ENCODE assay signal across 20 cellular contexts in the genomic region with DNA sequence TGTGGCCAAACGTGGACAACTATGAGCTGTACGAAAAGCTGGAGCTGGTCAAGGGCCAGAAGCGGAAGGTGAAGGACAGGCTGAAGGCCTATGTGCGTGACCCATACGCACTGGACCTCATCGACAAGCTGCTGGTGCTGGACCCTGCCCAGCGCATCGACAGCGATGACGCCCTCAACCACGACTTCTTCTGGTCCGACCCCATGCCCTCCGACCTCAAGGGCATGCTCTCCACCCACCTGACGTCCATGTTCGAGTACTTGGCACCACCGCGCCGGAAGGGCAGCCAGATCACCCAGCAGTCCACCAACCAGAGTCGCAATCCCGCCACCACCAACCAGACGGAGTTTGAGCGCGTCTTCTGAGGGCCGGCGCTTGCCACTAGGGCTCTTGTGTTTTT. TPM values are rescaled to one million over a fixed set of nuclear protein-coding genes. Genes with fewer than 3 reads are reported as not detected.
DNase-seq lines count a peak whose midpoint lies in the region; ATAC-seq, FAIRE-seq and TF ChIP-seq lines count a peak whose summit lies in the region.
"Had no signal": no experiment of that assay in that cellular context is flagged by ENCODE, and none has a peak within 500 bp of the region (broad histone marks: within the 10 kb centered on the region; RNA-seq: fewer than 3 reads in every experiment).

No MANE protein-coding gene starts in this region.

- H3K4me3 Mint-ChIP-seq in activated T-helper 17 cell treated with anti-CD3 and anti-CD28 coated beads, Interleukin-2, amount 50 U/mL, for 72 hours = peak overlapping the region; percentile 93
- H3K4me3 Mint-ChIP-seq: endodermal cell had no signal

- H3K27me3 Mint-ChIP-seq in activated T-helper 17 cell treated with anti-CD3 and anti-CD28 coated beads, Interleukin-2, amount 50 U/mL, for 72 hours = no peaks in the 10 kb centered on the region

- H3K4me3 ChIP-seq in right atrium auricular region (no peak overlapping the region), testis (no peak overlapping the region)
- H3K4me3 ChIP-seq: upper lobe of right lung had no signal

- DNase-seq in right atrium auricular region (ENCODE audit: low spot score) (no peak), Right ventricle myocardium superior (no peak), left lobe of liver (ENCODE audit: low spot score) (peak; percentile 93), testis (no peak), RCC 7860 (ENCODE audit: low spot score) (no peak), SIG-M5 (lab: John Stamatoyannopoulos, UW) (no peak)
- DNase-seq: activated CD4-positive, alpha-beta T cell treated with anti-CD3 and anti-CD28 coated beads, Interleukin-2, amount 50 U/mL, for 1 hour; COR-L47; endodermal cell; GOT3; mesendoderm; MV-4-11; NCI-H1930; RPMI8226; stimulated activated naive CD4-positive, alpha-beta T cell; upper lobe of right lung had no signal

- H3K27me3 ChIP-seq in right atrium auricular region (no peaks in the 10 kb centered on the region), testis (no peaks in the 10 kb centered on the region)
- H3K27me3 ChIP-seq: upper lobe of right lung had no signal

- H3K36me3 Mint-ChIP-seq in activated T-helper 17 cell treated with anti-CD3 and anti-CD28 coated beads, Interleukin-2, amount 50 U/mL, for 72 hours (ENCODE audit: low read depth) = peaks cover 80% of the 10 kb centered on the region

- H3K4me1 Mint-ChIP-seq in activated T-helper 17 cell treated with anti-CD3 and anti-CD28 coated beads, Interleukin-2, amount 50 U/mL, for 72 hours = peaks cover 25% of the 10 kb centered on the region

- no peaks in the 10 kb centered on the region for H3K9me3 ChIP-seq in right atrium auricular region
- H3K9me3 ChIP-seq in testis = no peaks in the 10 kb centered on the region
- H3K9me3 ChIP-seq: upper lobe of right lung had no signal

- no peak for ATAC-seq in Right ventricle myocardium superior (ENCODE audit: poor library complexity)
- ATAC-seq in activated T-helper 17 cell treated with anti-CD3 and anti-CD28 coated beads, Interleukin-2, amount 50 U/mL, for 72 hours (replicated peaks) = no peak
- peak; percentile 36 for ATAC-seq in left lobe of liver
- ATAC-seq: upper lobe of right lung had no signal

- H3K36me3 ChIP-seq in right atrium auricular region (peaks cover 48% of the 10 kb centered on the region), testis (ENCODE audit: low read depth, missing control alignments) (no peaks in the 10 kb centered on the region)

- intact Hi-C loops in Right ventricle myocardium superior (cut with DNase I) (loop anchor here (5.0 kb wide), 1 partner anchor 78 kb away; no protein-coding TSS in a partner anchor), testis (cut with DNase I; ENCODE audit: low total_unique reads) (loop anchor here (10.0 kb wide), 1 partner anchor 76 kb away; no protein-coding TSS in a partner anchor)

- H3K4me1 ChIP-seq in right atrium auricular region (peaks cover 0 to 50% of the 10 kb centered on the region in 2 donors), testis (peaks cover 50% of the 10 kb centered on the region)

- TF ChIP-seq POLR2A in testis (IDR thresholded peaks at IDR 0.05) = no peak

- H3K27ac ChIP-seq in right atrium auricular region (peak overlapping the region; percentile 57 to 61), testis (peak overlapping the region; percentile 32 to 50)
- H3K27ac ChIP-seq: HL-60, upper lobe of right lung had no signal

- 76 to 80% methylated on average over 25 of the region's 25 CpGs for WGBS in testis, 2 donors

- no peak for FAIRE-seq in RCC 7860 (lab: Jason Lieb, UNC)
- FAIRE-seq: colon, TTC549 had no signal

- TF ChIP-seq CTCF in right atrium auricular region (IDR thresholded peaks at IDR 0.05) = no peak
- TF ChIP-seq CTCF in testis (IDR thresholded peaks at IDR 0.05) = no peak

- no peaks in the 10 kb centered on the region for H3K9me3 Mint-ChIP-seq in activated T-helper 17 cell treated with anti-CD3 and anti-CD28 coated beads, Interleukin-2, amount 50 U/mL, for 72 hours
- H3K9me3 Mint-ChIP-seq: endodermal cell had no signal

- H3K27ac Mint-ChIP-seq in activated T-helper 17 cell treated with anti-CD3 and anti-CD28 coated beads, Interleukin-2, amount 50 U/mL, for 72 hours = peak overlapping the region; percentile 87
- H3K27ac Mint-ChIP-seq: endodermal cell had no signal

RNA-seq across cellular contexts. Expression of a gene that starts 3.3 kb away (rescaled TPM):
- total RNA-seq in right atrium auricular region (10 to 100 TPM; 37.2 to 53.3 TPM), Right ventricle myocardium superior (44.4 TPM), left lobe of liver (55.5 TPM), testis (100 to 1,000 TPM; 136 to 163 TPM)
- total RNA-seq in activated T-helper 17 cell treated with anti-CD3 and anti-CD28 coated beads, Interleukin-2, amount 50 U/mL, for 72 hours = 10 to 100 TPM; 82.8 to 94.2 TPM
- polyA plus RNA-seq in testis (ENCODE audit: insufficient read depth, low read depth, low replicate concordance) = 77.1 TPM

RNA-seq across cellular contexts. Expression of a gene that starts 10.7 kb away (rescaled TPM):
- 10 to 100 TPM; 11.5 to 16.5 TPM for total RNA-seq in right atrium auricular region
- total RNA-seq in Right ventricle myocardium superior = 18.2 TPM
- 10 to 100 TPM; 27.6 to 46.8 TPM for total RNA-seq in activated T-helper 17 cell treated with anti-CD3 and anti-CD28 coated beads, Interleukin-2, amount 50 U/mL, for 72 hours
- 3.4 TPM for total RNA-seq in left lobe of liver
- 1 to 10 TPM; 6.6 to 9.6 TPM for total RNA-seq in testis
- polyA plus RNA-seq in testis (ENCODE audit: insufficient read depth, low read depth, low replicate concordance) = 8.8 TPM

RNA-seq across cellular contexts. Expression of a gene that starts 13.5 kb away (rescaled TPM):
- total RNA-seq in right atrium auricular region (10 to 100 TPM; 43.9 to 47.0 TPM), Right ventricle myocardium superior (31.5 TPM), left lobe of liver (82.9 TPM), testis (100 to 1,000 TPM in 1 of 2 donors, 10 to 100 TPM in 1; 99.3 to 105 TPM)
- 10 to 100 TPM; 56.7 to 95.6 TPM for total RNA-seq in activated T-helper 17 cell treated with anti-CD3 and anti-CD28 coated beads, Interleukin-2, amount 50 U/mL, for 72 hours
- 37.9 TPM for polyA plus RNA-seq in testis (ENCODE audit: insufficient read depth, low read depth, low replicate concordance)

RNA-seq across cellular contexts. Expression of a gene that starts 54.1 kb away (rescaled TPM):
- total RNA-seq in right atrium auricular region = 1 to 10 TPM; 3.9 to 7.0 TPM
- 3.3 TPM for total RNA-seq in Right ventricle myocardium superior
- 10 to 100 TPM in 1 of 2 donors, 1 to 10 TPM in 1; 8.5 to 15.7 TPM for total RNA-seq in activated T-helper 17 cell treated with anti-CD3 and anti-CD28 coated beads, Interleukin-2, amount 50 U/mL, for 72 hours
- 7.4 TPM for total RNA-seq in left lobe of liver
- total RNA-seq in testis = 10 to 100 TPM; 28.7 to 32.0 TPM
- polyA plus RNA-seq in testis (ENCODE audit: insufficient read depth, low read depth, low replicate concordance) = 30.4 TPM
